Comparison of ENCODE assay signal across 8 cellular contexts in the genomic region with DNA sequence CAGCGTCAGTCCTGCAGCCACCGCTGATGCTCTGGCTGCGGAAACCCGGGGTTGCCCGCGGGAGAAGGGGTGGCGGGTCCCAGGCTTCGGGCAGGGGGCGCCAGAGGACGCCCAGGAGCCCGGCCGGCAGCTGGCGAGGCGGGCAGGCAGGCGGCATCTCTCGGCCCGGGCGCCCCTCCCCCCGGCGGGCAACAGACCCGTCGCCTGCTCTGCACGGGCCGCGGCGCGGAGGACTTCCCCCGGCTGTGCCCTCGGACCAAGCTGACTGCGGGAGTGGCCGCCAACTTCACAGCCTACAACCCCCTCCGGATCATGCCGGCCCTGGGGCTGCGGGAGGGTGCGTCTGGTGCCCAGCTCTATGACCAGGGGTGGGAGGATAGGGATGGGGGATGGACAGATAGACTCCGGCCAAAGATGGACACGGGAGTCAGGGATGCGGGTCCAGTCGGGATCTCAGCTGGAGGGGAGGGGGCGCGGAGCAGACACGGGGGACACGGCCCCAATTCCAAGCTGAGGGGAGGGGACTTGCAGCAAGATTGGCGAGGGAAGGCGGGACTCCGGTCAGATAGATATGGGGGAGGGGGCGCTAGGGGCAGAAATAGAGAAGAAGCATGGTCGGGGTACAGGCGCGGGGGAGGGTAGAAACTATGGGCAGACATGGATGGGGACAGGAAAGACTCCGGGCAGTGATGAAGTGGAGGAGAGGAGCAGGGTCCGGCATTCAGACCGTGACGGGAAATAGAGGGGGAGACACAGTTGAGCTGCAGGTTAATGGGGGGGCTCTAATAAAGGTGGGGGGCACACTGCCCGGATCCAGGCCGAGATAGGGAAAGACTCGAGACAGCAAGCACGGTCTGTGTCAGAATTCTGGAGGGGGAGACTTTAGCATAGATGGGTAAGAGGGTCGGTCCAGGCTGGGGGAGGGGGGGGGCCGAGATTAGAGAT. TPM values are rescaled to one million over a fixed set of nuclear protein-coding genes. Genes with fewer than 3 reads are reported as not detected.
DNase-seq lines count a peak whose midpoint lies in the region; ATAC-seq and TF ChIP-seq lines count a peak whose summit lies in the region.

No MANE protein-coding gene starts in this region.

- H3K27me3 ChIP-seq in Karpas-422 (ENCODE audit: low read length) (no peaks in the 10 kb centered on the region), osteoblast (ENCODE audit: insufficient read depth, low read length) (peaks cover 8% of the 10 kb centered on the region), upper lobe of left lung (peaks cover 0 to 38% (median 25%) of the 10 kb centered on the region in 4 donors)

- no peak for TF ChIP-seq EP300 in upper lobe of left lung (IDR thresholded peaks at IDR 0.05)

- H3K27ac Mint-ChIP-seq in activated naive CD4-positive, alpha-beta T cell treated with anti-CD3 and anti-CD28 coated beads for 36 hours, result no peak overlapping the region

- in situ Hi-C loops in SK-MEL-5 (cut with HindIII; ENCODE audit: low pct_unique_long_range_greater_than_20kb, low sequenced_read_pairs), result no loop called here

- peaks cover 18% of the 10 kb centered on the region for H3K27me3 Mint-ChIP-seq in activated naive CD4-positive, alpha-beta T cell treated with anti-CD3 and anti-CD28 coated beads for 36 hours (ENCODE audit: low read depth)

- peak overlapping the region; percentile 70; the same call in 1 of the 2 replicates for H2AFZ ChIP-seq in Karpas-422 (ENCODE audit: low read length)
- peak overlapping the region; percentile 64 for H2AFZ ChIP-seq in osteoblast (ENCODE audit: low read length)

- H3K9me3 ChIP-seq in Karpas-422 (ENCODE audit: low read length), result no peaks in the 10 kb centered on the region
- H3K9me3 ChIP-seq in osteoblast (ENCODE audit: low read depth, low read length), result no peaks in the 10 kb centered on the region
- H3K9me3 ChIP-seq in upper lobe of left lung, result no peaks in the 10 kb centered on the region

- H3K36me3 ChIP-seq in Karpas-422 (ENCODE audit: insufficient read depth, low read length) (no peaks in the 10 kb centered on the region), osteoblast (ENCODE audit: insufficient read depth, low read length) (no peaks in the 10 kb centered on the region), upper lobe of left lung (no peaks in the 10 kb centered on the region)

- no peaks in the 10 kb centered on the region for H3K9me2 ChIP-seq in Karpas-422 (replicated peaks; ENCODE audit: insufficient read depth, low read length)

- H3K79me2 ChIP-seq in Karpas-422 (ENCODE audit: low read length), result 0 out of 2 replicates have a peak, but pooled peaks cover 7% of the 10 kb centered on the region
- peaks cover 2% of the 10 kb centered on the region for H3K79me2 ChIP-seq in osteoblast (ENCODE audit: insufficient read depth, low read length)

- H3K4me3 ChIP-seq in Karpas-422 (ENCODE audit: low read length), result peak overlapping the region; percentile 88
- peak overlapping the region; percentile 80 for H3K4me3 ChIP-seq in osteoblast (ENCODE audit: insufficient read depth, low read length)
- peak overlapping the region; percentile 6 to 54 (median 44) for H3K4me3 ChIP-seq in upper lobe of left lung

- peak overlapping the region; percentile 67 for H3K4me3 Mint-ChIP-seq in activated naive CD4-positive, alpha-beta T cell treated with anti-CD3 and anti-CD28 coated beads for 36 hours

- TF ChIP-seq POLR2A in upper lobe of left lung (IDR thresholded peaks at IDR 0.05), result no peak

- H3K27ac ChIP-seq in Karpas-422 (ENCODE audit: low read length) (peak overlapping the region; percentile 36; the same call in 1 of the 2 replicates), osteoblast (ENCODE audit: low read depth, low read length) (no peak overlapping the region), upper lobe of left lung (no peak overlapping the region)

- peak overlapping the region; percentile 92 for H3K4me2 ChIP-seq in Karpas-422 (ENCODE audit: low read depth, low read length, poor library complexity, severe bottlenecking)
- peak overlapping the region; percentile 92 for H3K4me2 ChIP-seq in osteoblast (ENCODE audit: insufficient read depth, low read length)

- intact Hi-C loops in activated naive CD4-positive, alpha-beta T cell treated with anti-CD3 and anti-CD28 coated beads for 36 hours (cut with micrococcal nuclease), result loop anchor here (1.0 to 5.0 kb wide), 4 partner anchors 9 to 309 kb away; a partner anchor contains a TSS

- peak; percentile 38 for TF ChIP-seq CTCF in osteoblast (IDR thresholded peaks at IDR 0.05; ENCODE audit: extremely low read depth, low read depth, low read length)
- peak; percentile 52 to 82 (median 69) for TF ChIP-seq CTCF in upper lobe of left lung (IDR thresholded peaks at IDR 0.05)

- H3K36me3 Mint-ChIP-seq in activated naive CD4-positive, alpha-beta T cell treated with anti-CD3 and anti-CD28 coated beads for 36 hours (ENCODE audit: low read depth), result no peaks in the 10 kb centered on the region

- H3K4me1 ChIP-seq in Karpas-422 (ENCODE audit: low read length), result peaks cover 56% of the 10 kb centered on the region
- H3K4me1 ChIP-seq in osteoblast (ENCODE audit: insufficient read depth, low read length), result peaks cover 36% of the 10 kb centered on the region
- peaks cover 29 to 44% (median 32%) of the 10 kb centered on the region in 4 donors for H3K4me1 ChIP-seq in upper lobe of left lung

- WGBS in upper lobe of left lung, 2 donors, result 1 to 3% methylated on average over 25 to 26 of the region's 60 CpGs

- peaks cover 40% of the 10 kb centered on the region for H4K20me1 ChIP-seq in Karpas-422 (ENCODE audit: insufficient read depth, low read depth, low read length)
- H4K20me1 ChIP-seq in osteoblast (ENCODE audit: insufficient read depth, low read length), result peaks cover 10% of the 10 kb centered on the region

- ATAC-seq in upper lobe of left lung (ENCODE audit: low FRiP score in 2 of 2) (peak in 1 of 2 donors; percentile 22), HG02642 (IDR thresholded peaks at IDR 0.05; ENCODE audit: poor library complexity, unreplicated experiment) (no peak)

- CTCF ChIA-PET in activated naive CD4-positive, alpha-beta T cell treated with anti-CD3 and anti-CD28 coated beads for 36 hours (lab: Charles Lee), result interaction anchor here (0.7 to 7.0 kb wide), 6 partner anchors 11 to 402 kb away, joined by 3 to 69 read pairs (median 4); no protein-coding TSS in a partner anchor

- no peaks in the 10 kb centered on the region for H3K9me3 Mint-ChIP-seq in activated naive CD4-positive, alpha-beta T cell treated with anti-CD3 and anti-CD28 coated beads for 36 hours

- peaks cover 20% of the 10 kb centered on the region for H3K4me1 Mint-ChIP-seq in activated naive CD4-positive, alpha-beta T cell treated with anti-CD3 and anti-CD28 coated beads for 36 hours (ENCODE audit: low read depth)

- peak overlapping the region; percentile 80 for H3K9ac ChIP-seq in Karpas-422 (ENCODE audit: low read length)

- DNase-seq in DMS 273 treated with DMSO at 0.1 percent for 48 hours (lab: John Stamatoyannopoulos, UW) (peak; percentile 58), Karpas-422 (peak; percentile 92), SK-MEL-5 (ENCODE audit: low read depth, low spot score) (peak; percentile 60), globus pallidus (ENCODE audit: low spot score) (peak; percentile 85), osteoblast (ENCODE audit: insufficient read length, low spot score, missing footprints) (peak; percentile 99), upper lobe of left lung (peak; percentile 63 to 93)
- peak; percentile 80 for DNase-seq in activated naive CD4-positive, alpha-beta T cell treated with anti-CD3 and anti-CD28 coated beads for 36 hours

RNA-seq across cellular contexts. Expression of a gene that starts 1.1 kb away (rescaled TPM):
- total RNA-seq in Karpas-422 (2014; rRNA removed; shearing (Covaris generic); ENCODE audit: low replicate concordance), result 9.2 and 28.5 TPM in 2 replicates
- total RNA-seq in SK-MEL-5 (2014; rRNA removed; shearing (Covaris generic)), result 4.2 and 4.4 TPM in 2 replicates
- 11.1 and 11.8 TPM in 2 replicates for polyA plus RNA-seq in SK-MEL-5 (2015; cell fraction: cytosol; rRNA removed)
- polyA plus RNA-seq in SK-MEL-5 (2015; cell fraction: nucleus; rRNA removed), result 32.9 and 35.6 TPM in 2 replicates
- total RNA-seq in activated naive CD4-positive, alpha-beta T cell treated with anti-CD3 and anti-CD28 coated beads for 36 hours, result under 1 TPM; 0.24 to 0.30 TPM
- total RNA-seq in osteoblast (5.8 and 7.4 TPM in 2 replicates), upper lobe of left lung (1 to 10 TPM in 5 of 6 donors, under 1 TPM in 1; 0.34 to 1.9 (median 1.1) TPM)

RNA-seq across cellular contexts. Expression of a gene that starts 52.8 kb away (rescaled TPM):
- not detected in 2 replicates for total RNA-seq in Karpas-422 (2014; rRNA removed; shearing (Covaris generic); ENCODE audit: low replicate concordance)
- total RNA-seq in SK-MEL-5 (2014; rRNA removed; shearing (Covaris generic)), result 1.4 and 1.5 TPM in 2 replicates
- polyA plus RNA-seq in SK-MEL-5 (2015; cell fraction: cytosol; rRNA removed), result 2.4 and 2.5 TPM in 2 replicates
- polyA plus RNA-seq in SK-MEL-5 (2015; cell fraction: nucleus; rRNA removed), result 17.6 and 20.8 TPM in 2 replicates
- total RNA-seq in activated naive CD4-positive, alpha-beta T cell treated with anti-CD3 and anti-CD28 coated beads for 36 hours, result under 1 TPM; 0.21 to 0.30 TPM
- total RNA-seq in osteoblast (58.6 and 67.8 TPM in 2 replicates), upper lobe of left lung (10 to 100 TPM in 3 of 6 donors, 1 to 10 TPM in 3; 7.3 to 63.3 (median 10.4) TPM)

RNA-seq across cellular contexts. Expression of a gene that starts 59.2 kb away (rescaled TPM):
- not detected in 2 replicates for total RNA-seq in Karpas-422 (2014; rRNA removed; shearing (Covaris generic); ENCODE audit: low replicate concordance)
- total RNA-seq in SK-MEL-5 (2014; rRNA removed; shearing (Covaris generic)), result 5.6 and 6.7 TPM in 2 replicates
- 1.1 and 3.0 TPM in 2 replicates for polyA plus RNA-seq in SK-MEL-5 (2015; cell fraction: cytosol; rRNA removed)
- 68.8 and 99.3 TPM in 2 replicates for polyA plus RNA-seq in SK-MEL-5 (2015; cell fraction: nucleus; rRNA removed)
- total RNA-seq in activated naive CD4-positive, alpha-beta T cell treated with anti-CD3 and anti-CD28 coated beads for 36 hours, result under 1 TPM; 0.17 to 0.47 TPM
- total RNA-seq in osteoblast (158 and 197 TPM in 2 replicates), upper lobe of left lung (100 to 1,000 TPM in 1 of 6 donors, 10 to 100 TPM in 5; 15.2 to 103 (median 40.7) TPM)
